13 cellular contexts compared by ENCODE assay signal in the genomic region with DNA sequence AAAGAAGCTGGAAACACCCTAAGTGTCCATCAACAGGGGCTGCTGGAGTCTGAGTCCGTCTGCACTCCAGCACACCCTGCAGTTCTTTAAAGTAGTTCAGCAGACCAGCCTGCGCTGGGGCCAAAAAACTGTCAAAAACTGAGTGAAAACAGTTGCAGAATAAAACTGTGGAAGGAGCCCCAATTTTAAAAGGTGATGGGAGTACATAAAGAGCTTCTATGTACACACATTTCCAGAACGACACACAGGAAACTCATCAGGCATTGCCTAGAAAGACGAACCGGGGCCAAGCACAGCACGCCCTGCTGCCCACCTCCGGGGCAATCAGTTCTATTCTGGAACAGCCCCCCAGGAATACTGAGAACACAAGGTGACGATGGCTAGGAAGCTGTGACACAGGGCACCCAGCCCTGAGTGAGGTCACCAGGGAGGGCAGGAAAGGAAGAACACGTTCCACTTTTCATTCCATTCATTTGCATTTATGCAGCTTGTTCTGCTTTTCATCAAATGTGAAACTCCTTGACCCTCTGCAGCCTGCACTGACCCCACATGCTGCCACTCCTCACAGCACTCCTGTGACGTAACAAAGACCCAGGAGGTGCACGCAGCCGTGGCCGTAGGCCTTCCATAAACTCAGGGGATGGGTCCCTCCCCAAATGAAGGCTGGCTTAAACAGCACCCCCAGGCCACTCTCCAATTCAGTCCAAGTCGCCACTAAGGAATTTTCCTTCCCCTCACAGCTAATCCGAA. TPM values are rescaled to one million over a fixed set of nuclear protein-coding genes. Genes with fewer than 3 reads are reported as not detected.
DNase-seq lines count a peak whose midpoint lies in the region; ATAC-seq and TF ChIP-seq lines count a peak whose summit lies in the region.
"Had no signal": no experiment of that assay in that cellular context is flagged by ENCODE, and none has a peak within 500 bp of the region (broad histone marks: within the 10 kb centered on the region; RNA-seq: fewer than 3 reads in every experiment).

No MANE protein-coding gene starts in this region.

- no peaks in the 10 kb centered on the region for H3K27me3 Mint-ChIP-seq in WTC11 (ENCODE audit: low read depth)
- H3K27me3 Mint-ChIP-seq: central memory CD8-positive, alpha-beta T cell had no signal

- H3K27me3 ChIP-seq in stomach smooth muscle (ENCODE audit: control insufficient read depth in 1 of 2, insufficient read depth in 2 of 2, low read length in 2 of 2), result no peaks in the 10 kb centered on the region
- H3K27me3 ChIP-seq: vagina had no signal

- CTCF ChIA-PET in WTC11 (lab: Charles Lee), result interaction anchor here (0.8 kb wide), 1 partner anchor 9 kb away, joined by 4 read pairs; no protein-coding TSS in a partner anchor

- peaks cover 38% of the 10 kb centered on the region for H3K4me1 ChIP-seq in stomach smooth muscle (ENCODE audit: control insufficient read depth, insufficient read depth, low read length)
- H3K4me1 ChIP-seq: vagina had no signal

- no peaks in the 10 kb centered on the region for H3K9me3 Mint-ChIP-seq in WTC11
- H3K9me3 Mint-ChIP-seq: activated T-cell treated with anti-CD3 and anti-CD28 coated beads, Interleukin-2, amount 50 U/mL, for 72 hours; central memory CD8-positive, alpha-beta T cell; GM23338 had no signal

- H3K4me3 Mint-ChIP-seq in WTC11, result no peak overlapping the region
- H3K4me3 Mint-ChIP-seq: activated T-cell treated with anti-CD3 and anti-CD28 coated beads, Interleukin-2, amount 50 U/mL, for 72 hours; central memory CD8-positive, alpha-beta T cell; GM23338 had no signal

- H3K27ac ChIP-seq in stomach smooth muscle (ENCODE audit: low read length), result peak overlapping the region; percentile 53
- H3K27ac ChIP-seq: vagina had no signal

- peak overlapping the region; percentile 61; the same call in 1 of the 2 replicates for H3K27ac Mint-ChIP-seq in WTC11
- H3K27ac Mint-ChIP-seq: activated T-cell treated with anti-CD3 and anti-CD28 coated beads, Interleukin-2, amount 50 U/mL, for 72 hours; GM23338 had no signal

- POLR2A ChIA-PET in WTC11 (lab: Charles Lee), result no interaction called here

- peaks cover 10 to 13% of the 10 kb centered on the region in 2 donors for H3K36me3 ChIP-seq in stomach smooth muscle (ENCODE audit: control insufficient read depth in 2 of 2, insufficient read depth in 2 of 2, low read length in 2 of 2)

- H3K9ac ChIP-seq in stomach smooth muscle (ENCODE audit: low read length in 2 of 2), result peak overlapping the region in 1 of 2 donors; percentile 51

- TF ChIP-seq CTCF in WTC11 (IDR thresholded peaks at IDR 0.05), result no peak

- H3K9me3 ChIP-seq in stomach smooth muscle (ENCODE audit: control insufficient read depth in 2 of 2, low read length in 2 of 2), result no peaks in the 10 kb centered on the region
- H3K9me3 ChIP-seq: vagina had no signal

- DNase-seq in WTC11 (ENCODE audit: low spot score) (peak; percentile 7), left lobe of liver (ENCODE audit: low spot score) (no peak)
- DNase-seq in activated CD8-positive, alpha-beta memory T cell treated with anti-CD3 and anti-CD28 coated beads, Interleukin-2, amount 50 U/mL, for 4 hours, result no peak
- DNase-seq: activated T-cell treated with anti-CD3 and anti-CD28 coated beads, Interleukin-2, amount 50 U/mL, for 72 hours; NCI-H2171 had no signal

- peak overlapping the region; percentile 23 to 44 for H3K4me3 ChIP-seq in stomach smooth muscle (ENCODE audit: low read length in 2 of 2)
- H3K4me3 ChIP-seq: GM23338, vagina had no signal

- ATAC-seq in GM19438 (IDR thresholded peaks at IDR 0.05; ENCODE audit: low read depth, unreplicated experiment), result peak; percentile 58
- ATAC-seq in WTC11, result no peak
- ATAC-seq in left lobe of liver, result peak; percentile 24
- no peak for ATAC-seq in HG03025 (IDR thresholded peaks at IDR 0.05; ENCODE audit: low FRiP score, unreplicated experiment)
- ATAC-seq in GM18520 (IDR thresholded peaks at IDR 0.05; ENCODE audit: unreplicated experiment), result no peak
- ATAC-seq: activated T-cell treated with anti-CD3 and anti-CD28 coated beads, Interleukin-2, amount 50 U/mL, for 72 hours; GM23338; right cardiac atrium had no signal

- peaks cover 33% of the 10 kb centered on the region for H3K36me3 Mint-ChIP-seq in WTC11

- H3K4me1 Mint-ChIP-seq in WTC11, result no peaks in the 10 kb centered on the region
- H3K4me1 Mint-ChIP-seq: GM23338 had no signal

TF ChIP-seq in WTC11, 78 proteins besides CTCF, POLR2A, EP300 and RAD21:
- TF ChIP-seq, protein P1, sequence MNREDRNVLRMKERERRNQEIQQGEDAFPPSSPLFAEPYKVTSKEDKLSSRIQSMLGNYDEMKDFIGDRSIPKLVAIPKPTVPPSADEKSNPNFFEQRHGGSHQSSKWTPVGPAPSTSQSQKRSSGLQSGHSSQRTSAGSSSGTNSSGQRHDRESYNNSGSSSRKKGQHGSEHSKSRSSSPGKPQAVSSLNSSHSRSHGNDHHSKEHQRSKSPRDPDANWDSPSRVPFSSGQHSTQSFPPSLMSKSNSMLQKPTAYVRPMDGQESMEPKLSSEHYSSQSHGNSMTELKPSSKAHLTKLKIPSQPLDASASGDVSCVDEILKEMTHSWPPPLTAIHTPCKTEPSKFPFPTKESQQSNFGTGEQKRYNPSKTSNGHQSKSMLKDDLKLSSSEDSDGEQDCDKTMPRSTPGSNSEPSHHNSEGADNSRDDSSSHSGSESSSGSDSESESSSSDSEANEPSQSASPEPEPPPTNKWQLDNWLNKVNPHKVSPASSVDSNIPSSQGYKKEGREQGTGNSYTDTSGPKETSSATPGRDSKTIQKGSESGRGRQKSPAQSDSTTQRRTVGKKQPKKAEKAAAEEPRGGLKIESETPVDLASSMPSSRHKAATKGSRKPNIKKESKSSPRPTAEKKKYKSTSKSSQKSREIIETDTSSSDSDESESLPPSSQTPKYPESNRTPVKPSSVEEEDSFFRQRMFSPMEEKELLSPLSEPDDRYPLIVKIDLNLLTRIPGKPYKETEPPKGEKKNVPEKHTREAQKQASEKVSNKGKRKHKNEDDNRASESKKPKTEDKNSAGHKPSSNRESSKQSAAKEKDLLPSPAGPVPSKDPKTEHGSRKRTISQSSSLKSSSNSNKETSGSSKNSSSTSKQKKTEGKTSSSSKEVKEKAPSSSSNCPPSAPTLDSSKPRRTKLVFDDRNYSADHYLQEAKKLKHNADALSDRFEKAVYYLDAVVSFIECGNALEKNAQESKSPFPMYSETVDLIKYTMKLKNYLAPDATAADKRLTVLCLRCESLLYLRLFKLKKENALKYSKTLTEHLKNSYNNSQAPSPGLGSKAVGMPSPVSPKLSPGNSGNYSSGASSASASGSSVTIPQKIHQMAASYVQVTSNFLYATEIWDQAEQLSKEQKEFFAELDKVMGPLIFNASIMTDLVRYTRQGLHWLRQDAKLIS (CRISPR knock-in tag; IDR thresholded peaks at IDR 0.05; ENCODE audit: borderline replicate concordance), result no peak
- TF ChIP-seq ZNF396 (CRISPR knock-in tag; IDR thresholded peaks at IDR 0.05; ENCODE audit: borderline replicate concordance) (no peak), NR3C1 (CRISPR knock-in tag; conservative IDR thresholded peaks at IDR 0.05; ENCODE audit: low read depth) (no peak)
- TF ChIP-seq, protein P2, sequence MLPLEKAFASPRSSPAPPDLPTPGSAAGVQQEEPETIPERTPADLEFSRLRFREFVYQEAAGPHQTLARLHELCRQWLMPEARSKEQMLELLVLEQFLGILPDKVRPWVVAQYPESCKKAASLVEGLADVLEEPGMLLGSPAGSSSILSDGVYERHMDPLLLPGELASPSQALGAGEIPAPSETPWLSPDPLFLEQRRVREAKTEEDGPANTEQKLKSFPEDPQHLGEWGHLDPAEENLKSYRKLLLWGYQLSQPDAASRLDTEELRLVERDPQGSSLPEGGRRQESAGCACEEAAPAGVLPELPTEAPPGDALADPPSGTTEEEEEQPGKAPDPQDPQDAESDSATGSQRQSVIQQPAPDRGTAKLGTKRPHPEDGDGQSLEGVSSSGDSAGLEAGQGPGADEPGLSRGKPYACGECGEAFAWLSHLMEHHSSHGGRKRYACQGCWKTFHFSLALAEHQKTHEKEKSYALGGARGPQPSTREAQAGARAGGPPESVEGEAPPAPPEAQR (CRISPR knock-in tag; IDR thresholded peaks at IDR 0.05), result no peak

RNA-seq across cellular contexts. Expression of gene MAD1L1, which starts 29.0 kb away (rescaled TPM):
- 43.8 to 47.8 TPM (median 46.7 TPM) in 3 replicates for total RNA-seq in WTC11 (2021)
- 24.9 TPM for total RNA-seq in left lobe of liver

RNA-seq across cellular contexts. Expression of gene MRM2, which starts 38.3 kb away (rescaled TPM):
- total RNA-seq in WTC11 (2021) (33.6 to 38.9 TPM (median 34.7 TPM) in 3 replicates), left lobe of liver (12.2 TPM)

RNA-seq across cellular contexts. Expression of gene NUDT1, which starts 38.3 kb away (rescaled TPM):
- total RNA-seq in WTC11 (2021) (100 to 108 TPM (median 102 TPM) in 3 replicates), left lobe of liver (2.2 TPM)

Comparison
In these comparisons a context has a peak if more than half of its experiments do, and no peak if none do; other contexts are left out.
1. ATAC-seq: peak in GM19438 (single experiment) and left lobe of liver (single experiment); none in WTC11 (single experiment), HG03025 (single experiment) and GM18520 (single experiment).
2. RNA of gene NUDT1, which starts 38.3 kb away (total RNA-seq): 100 to 108 TPM in WTC11; 2.2 TPM in left lobe of liver (single experiment); every median in the first group is over 10 times any median in the second.